Comparison of ENCODE assay signal across 27 cellular contexts in the genomic region with DNA sequence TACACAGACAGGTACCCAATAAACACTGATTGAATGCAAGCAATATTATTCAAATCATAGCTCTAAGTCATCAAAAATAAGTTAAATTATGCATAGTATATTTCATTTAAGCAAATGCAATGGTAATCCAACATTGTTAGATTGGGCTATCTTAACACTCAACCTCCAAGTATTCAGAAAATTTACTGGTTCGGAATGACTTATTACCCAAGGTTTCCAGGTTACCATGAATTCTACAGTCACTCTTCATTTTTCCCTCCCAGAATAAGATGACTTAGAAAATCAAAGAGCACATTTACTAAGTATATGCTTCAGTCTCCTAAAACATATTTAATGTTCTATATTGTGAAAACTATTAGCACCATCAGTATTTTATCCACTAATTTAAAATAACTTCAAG. TPM values are rescaled to one million over a fixed set of nuclear protein-coding genes. Genes with fewer than 3 reads are reported as not detected.
DNase-seq lines count a peak whose midpoint lies in the region; ATAC-seq and TF ChIP-seq lines count a peak whose summit lies in the region.
"Had no signal": no experiment of that assay in that cellular context is flagged by ENCODE, and none has a peak within 500 bp of the region (broad histone marks: within the 10 kb centered on the region; RNA-seq: fewer than 3 reads in every experiment).

No MANE protein-coding gene starts in this region.

- no peak overlapping the region for H3K27ac ChIP-seq in endodermal cell (ENCODE audit: low read depth, low read length)
- H3K27ac ChIP-seq: C4-2B, gastroesophageal sphincter, lower lobe of right lung, prostate gland had no signal

- H3K9ac ChIP-seq in endodermal cell (ENCODE audit: extremely low read depth, low read length, poor library complexity, severe bottlenecking) = no peak overlapping the region

- H3K9me3 ChIP-seq in endodermal cell (ENCODE audit: control insufficient read depth, low read length) = no peaks in the 10 kb centered on the region
- H3K9me3 ChIP-seq: gastroesophageal sphincter, lower lobe of right lung, prostate gland, tibial artery had no signal

- no peaks in the 10 kb centered on the region for H3K9me3 Mint-ChIP-seq in endodermal cell
- H3K9me3 Mint-ChIP-seq: activated naive CD8-positive, alpha-beta T cell treated with anti-CD3 and anti-CD28 coated beads, Interleukin-2, amount 50 U/mL, for 24 hours; activated T-cell treated with anti-CD3 and anti-CD28 coated beads, Interleukin-2, amount 50 U/mL, for 72 hours; central memory CD8-positive, alpha-beta T cell; naive thymus-derived CD8-positive, alpha-beta T cell had no signal

- 95 to 100% methylated on average over 1 of the region's 1 CpG for WGBS in endodermal cell (ENCODE audit: insufficient coverage in 1 of 2, insufficient read length in 1 of 2), 2 experiments

- TF ChIP-seq CTCF in endodermal cell (conservative IDR thresholded peaks at IDR 0.05) = no peak

- H3K27me3 ChIP-seq in endodermal cell (ENCODE audit: control insufficient read depth, insufficient read depth, low read length, poor library complexity, severe bottlenecking) = no peaks in the 10 kb centered on the region
- H3K27me3 ChIP-seq: gastroesophageal sphincter, tibial artery had no signal

- H3K4me1 Mint-ChIP-seq in endodermal cell = peaks cover 51% of the 10 kb centered on the region

- H3K4me3 ChIP-seq in endodermal cell (ENCODE audit: low read length) = peak overlapping the region; percentile 44
- H3K4me3 ChIP-seq: gastroesophageal sphincter, lower lobe of right lung, prostate gland, tibial artery had no signal

- H3K4me3 Mint-ChIP-seq in endodermal cell = no peak overlapping the region
- H3K4me3 Mint-ChIP-seq: activated naive CD8-positive, alpha-beta T cell treated with anti-CD3 and anti-CD28 coated beads, Interleukin-2, amount 50 U/mL, for 24 hours had no signal

- no peaks in the 10 kb centered on the region for H3K36me3 ChIP-seq in endodermal cell (ENCODE audit: control insufficient read depth, insufficient read depth, low read length)
- H3K36me3 ChIP-seq: gastroesophageal sphincter, lower lobe of right lung, prostate gland, tibial artery had no signal

- DNase-seq in EH (ENCODE audit: low read depth) (peak; percentile 57), NCI-H226 (peak; percentile 25), endodermal cell (no peak), RPMI8226 (no peak), NCI-H2081 treated with DMSO at 0.1 percent for 48 hours (lab: John Stamatoyannopoulos, UW) (no peak)
- DNase-seq in stimulated activated CD4-positive, alpha-beta T cell treated with anti-CD3 and anti-CD28 coated beads, Interleukin-15, amount 100 ng/mL, for 24 hours = no peak
- DNase-seq: activated CD4-positive, alpha-beta T cell treated with anti-CD3 and anti-CD28 coated beads, Interleukin-2, amount 50 U/mL, for 48 hours; activated naive CD4-positive, alpha-beta T cell; activated naive CD8-positive, alpha-beta T cell treated with anti-CD3 and anti-CD28 coated beads, Interleukin-2, amount 50 U/mL, for 24 hours; activated T-cell treated with anti-CD3 and anti-CD28 coated beads, Interleukin-2, amount 50 U/mL, for 72 hours; lower lobe of right lung; naive thymus-derived CD8-positive, alpha-beta T cell; NCI-H1105; NCI-H2029; NCI-H526 treated with DMSO at 0.1 percent for 48 hours; Right ventricle myocardium superior; stimulated activated CD4-positive, alpha-beta T cell treated with anti-CD3 and anti-CD28 coated beads, Interleukin-4, amount 100 ng/mL, for 24 hours; T-helper 17 cell; tibial artery had no signal

- ATAC-seq in GM21528 (IDR thresholded peaks at IDR 0.05; ENCODE audit: low FRiP score, unreplicated experiment) = no peak
- ATAC-seq: activated CD4-positive, CD25-positive, alpha-beta regulatory T cell treated with anti-CD3 and anti-CD28 coated beads, Interleukin-2, amount 50 U/mL, for 24 hours; activated naive CD8-positive, alpha-beta T cell treated with anti-CD3 and anti-CD28 coated beads, Interleukin-2, amount 50 U/mL, for 24 hours; activated T-cell treated with anti-CD3 and anti-CD28 coated beads, Interleukin-2, amount 50 U/mL, for 72 hours; gastroesophageal sphincter; lower lobe of right lung; naive thymus-derived CD8-positive, alpha-beta T cell; sciatic nerve; SK-N-SH treated with all-trans-retinoic acid at 6 μM for 48 hours; T-helper 17 cell had no signal

- H3K4me1 ChIP-seq in endodermal cell (ENCODE audit: control insufficient read depth, insufficient read depth, low read length) = peaks cover 2% of the 10 kb centered on the region
- H3K4me1 ChIP-seq: prostate gland had no signal

- no peak overlapping the region for H3K27ac Mint-ChIP-seq in endodermal cell
- H3K27ac Mint-ChIP-seq: activated naive CD8-positive, alpha-beta T cell treated with anti-CD3 and anti-CD28 coated beads, Interleukin-2, amount 50 U/mL, for 24 hours; activated T-cell treated with anti-CD3 and anti-CD28 coated beads, Interleukin-2, amount 50 U/mL, for 72 hours had no signal

- no peaks in the 10 kb centered on the region for H3K27me3 Mint-ChIP-seq in endodermal cell (ENCODE audit: insufficient read depth)
- H3K27me3 Mint-ChIP-seq: activated naive CD8-positive, alpha-beta T cell treated with anti-CD3 and anti-CD28 coated beads, Interleukin-2, amount 50 U/mL, for 24 hours; central memory CD8-positive, alpha-beta T cell; naive thymus-derived CD8-positive, alpha-beta T cell; T-helper 17 cell had no signal

- H3K36me3 Mint-ChIP-seq in endodermal cell (ENCODE audit: low read depth) = no peaks in the 10 kb centered on the region
- H3K36me3 Mint-ChIP-seq: naive thymus-derived CD8-positive, alpha-beta T cell had no signal

RNA-seq across cellular contexts. Expression of gene UBL3, which starts 6.0 kb away (rescaled TPM):
- 10 to 100 TPM; 16.5 to 22.3 TPM for total RNA-seq in endodermal cell
- 29.4 TPM for polyA plus RNA-seq in endodermal cell (2013, experiment 1 of 2)
- 26.9 TPM for polyA plus RNA-seq in endodermal cell (2013, experiment 2 of 2)

Comparison
In these comparisons a context has a peak if more than half of its experiments do, and no peak if none do; other contexts are left out.
1. DNase-seq: peak in EH (single experiment) and NCI-H226 (single experiment); none in endodermal cell (single experiment), RPMI8226 (single experiment), stimulated activated CD4-positive, alpha-beta T cell treated with anti-CD3 and anti-CD28 coated beads, Interleukin-15, amount 100 ng/mL, for 24 hours (single experiment) and NCI-H2081 treated with DMSO at 0.1 percent for 48 hours (single experiment).